In the genomic region with DNA sequence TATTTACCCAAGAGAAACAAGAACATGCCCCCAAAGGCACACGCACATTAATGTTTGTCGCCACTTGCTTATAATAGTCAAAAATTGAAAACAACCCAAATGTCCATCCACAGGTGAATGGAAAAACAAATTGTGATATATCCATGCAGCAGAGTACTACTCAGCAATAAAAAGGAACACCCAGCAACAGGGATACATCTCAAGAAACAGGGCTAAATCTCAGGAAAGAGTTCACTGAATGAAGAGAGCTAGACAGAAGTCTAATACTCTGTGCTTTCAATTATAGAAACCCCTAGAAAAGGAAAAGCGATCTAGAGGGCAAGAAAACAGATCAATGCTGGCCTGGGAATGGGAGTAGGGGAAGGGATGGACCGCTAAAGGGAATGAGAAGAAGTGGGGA, we compare ENCODE assay signal across 11 cellular contexts. TPM values are rescaled to one million over a fixed set of nuclear protein-coding genes. Genes with fewer than 3 reads are reported as not detected.
"Had no signal": no experiment of that assay in that cellular context is flagged by ENCODE, and none has a peak within 500 bp of the region (broad histone marks: within the 10 kb centered on the region; RNA-seq: fewer than 3 reads in every experiment).

No MANE protein-coding gene starts in this region.

- H3K27ac Mint-ChIP-seq: GM23338, H9, HFFc6 had no signal

- H2AFZ ChIP-seq: GM23248, GM23338 had no signal

- H3K4me2 ChIP-seq: GM23338 had no signal

- H3K9me3 Mint-ChIP-seq: GM23338, H9, HFFc6 had no signal

- FAIRE-seq: H1, H54 had no signal

- H3K36me3 ChIP-seq: HAP-1 had no signal

- H3K9me3 ChIP-seq: HAP-1 had no signal

- H3K4me1 Mint-ChIP-seq: GM23338 had no signal

- H3K4me1 ChIP-seq: HAP-1 had no signal

- H3K4me3 Mint-ChIP-seq: GM23338, H9, HFFc6 had no signal

- ATAC-seq: GM23338, HCT116 had no signal

- DNase-seq: GM23248, GOT3, H7, H9, HCEC 1CT, HFFc6 had no signal

- H3K4me3 ChIP-seq: GM23248, GM23338, HAP-1 had no signal

- H3K9ac ChIP-seq: GM23248 had no signal

- H3K27ac ChIP-seq: GM23248 had no signal

RNA-seq across cellular contexts. Expression of a gene that starts 36.7 kb away (rescaled TPM):
- total RNA-seq: GM23248, GM23338 had no signal
